In the genomic region with DNA sequence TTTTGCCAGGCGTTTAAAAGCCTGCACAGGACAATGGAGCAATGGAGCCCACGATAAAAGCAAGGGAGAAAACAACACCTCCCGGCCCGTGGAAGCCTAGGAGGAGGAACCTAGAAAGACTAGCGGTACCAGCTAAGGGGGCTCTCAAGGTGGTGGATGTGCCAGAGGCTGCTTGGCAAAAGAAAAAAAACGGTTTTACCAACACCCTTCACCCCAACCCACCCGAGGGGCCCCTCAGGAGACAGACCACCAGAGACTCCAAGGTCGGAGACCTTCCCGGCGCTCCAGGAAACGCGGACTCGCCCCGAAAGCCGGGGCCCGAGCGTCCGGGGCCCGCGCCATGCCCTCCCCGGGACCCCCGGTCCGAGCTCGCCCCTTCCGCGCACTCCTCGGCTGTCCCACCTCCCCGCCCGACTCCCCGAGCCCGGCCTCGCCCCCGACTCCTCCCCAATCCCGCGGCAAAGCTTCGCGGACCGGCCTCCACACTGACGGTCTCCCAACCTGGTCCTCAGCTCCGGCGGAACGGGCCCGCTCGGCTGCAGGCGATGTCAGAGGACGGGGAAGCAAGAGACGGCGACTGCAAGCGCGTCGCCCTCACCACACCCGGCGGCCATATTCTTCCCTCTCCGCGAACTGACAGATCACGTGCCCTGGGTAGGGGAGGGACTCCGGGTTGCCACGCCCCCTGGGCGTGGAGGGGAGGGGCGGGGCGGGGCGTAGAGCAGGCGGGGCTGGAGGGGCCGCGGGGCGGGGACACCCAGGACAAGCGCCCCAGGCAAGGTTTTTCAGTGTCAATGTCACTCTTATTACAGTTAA, we compare ENCODE assay signal across 8 cellular contexts.
DNase-seq lines count a peak whose midpoint lies in the region; TF ChIP-seq lines count a peak whose summit lies in the region.

A gene (minus strand): TSS at position 635 of the 816 bp plus-strand sequence. CDS start 10,520 bp downstream, outside the sequence.

- H3K36me3 Mint-ChIP-seq in activated naive CD4-positive, alpha-beta T cell treated with anti-CD3 and anti-CD28 coated beads, Interleukin-2, amount 10 ng/mL, durations not matched to agents 7 days and 5 days, result peaks cover 10% of the 10 kb centered on the region

- peak within 1 kb of the TSS; percentile 84 for H2AFZ ChIP-seq in MM.1S (ENCODE audit: low read length)

- H3K4me3 ChIP-seq in HAP-1, result peak within 1 kb of the TSS; percentile 81
- peak within 1 kb of the TSS; percentile 92 for H3K4me3 ChIP-seq in MM.1S (ENCODE audit: low read length)
- H3K4me3 ChIP-seq in SK-N-MC, result peak within 1 kb of the TSS; percentile 87

- no peaks in the 10 kb centered on the region for H3K9me2 ChIP-seq in MM.1S (replicated peaks; ENCODE audit: insufficient read depth, low read length)

- CTCF ChIA-PET in activated naive CD4-positive, alpha-beta T cell treated with anti-CD3 and anti-CD28 coated beads, Interleukin-2, amount 10 ng/mL, durations not matched to agents 7 days and 5 days (lab: Charles Lee), result no interaction called here

- no peaks in the 10 kb centered on the region for H4K20me1 ChIP-seq in MM.1S (ENCODE audit: insufficient read depth, low read length)

- H3K79me2 ChIP-seq in MM.1S (ENCODE audit: low read length), result peaks cover 50% of the 10 kb centered on the region

- H3K9me3 ChIP-seq in HAP-1, result no peaks in the 10 kb centered on the region
- H3K9me3 ChIP-seq in MM.1S (replicated peaks; ENCODE audit: insufficient read depth, low read length), result no peaks in the 10 kb centered on the region
- H3K9me3 ChIP-seq in SK-N-MC (ENCODE audit: low read depth, low read length), result no peaks in the 10 kb centered on the region

- TF ChIP-seq CTCF in MM.1S (IDR thresholded peaks at IDR 0.05; ENCODE audit: low read length), result no peak

- H3K4me2 ChIP-seq in MM.1S (ENCODE audit: low read depth, low read length), result peak within 1 kb of the TSS; percentile 49

- no peaks in the 10 kb centered on the region for H3K27me3 Mint-ChIP-seq in activated naive CD4-positive, alpha-beta T cell treated with anti-CD3 and anti-CD28 coated beads, Interleukin-2, amount 10 ng/mL, durations not matched to agents 7 days and 5 days

- H3K27ac Mint-ChIP-seq in activated naive CD4-positive, alpha-beta T cell treated with anti-CD3 and anti-CD28 coated beads, Interleukin-2, amount 10 ng/mL, durations not matched to agents 7 days and 5 days, result peak within 1 kb of the TSS; percentile 95

- peaks cover 29% of the 10 kb centered on the region for H3K4me1 Mint-ChIP-seq in activated naive CD4-positive, alpha-beta T cell treated with anti-CD3 and anti-CD28 coated beads, Interleukin-2, amount 10 ng/mL, durations not matched to agents 7 days and 5 days

- H3K27me3 ChIP-seq in HAP-1 (ENCODE audit: low read depth) (no peaks in the 10 kb centered on the region), MM.1S (replicated peaks; ENCODE audit: insufficient read depth, low read length) (no peaks in the 10 kb centered on the region)

- H3K36me3 ChIP-seq in HAP-1 (replicated peaks), result no peaks in the 10 kb centered on the region
- H3K36me3 ChIP-seq in MM.1S (replicated peaks; ENCODE audit: insufficient read depth, low read length), result no peaks in the 10 kb centered on the region
- no peaks in the 10 kb centered on the region for H3K36me3 ChIP-seq in SK-N-MC (ENCODE audit: insufficient read depth, low read length)

- H3K27ac ChIP-seq in MM.1S (ENCODE audit: low read length), result peak within 1 kb of the TSS; percentile 7; the same call in 1 of the 2 replicates
- H3K27ac ChIP-seq in SK-N-MC, result no peak within 1 kb of the TSS

- H3K9ac ChIP-seq in MM.1S (ENCODE audit: low read length) (peak within 1 kb of the TSS; percentile 81), SK-N-MC (ENCODE audit: insufficient read length) (peak within 1 kb of the TSS; percentile 87)

- no peaks in the 10 kb centered on the region for H3K9me3 Mint-ChIP-seq in activated naive CD4-positive, alpha-beta T cell treated with anti-CD3 and anti-CD28 coated beads, Interleukin-2, amount 10 ng/mL, durations not matched to agents 7 days and 5 days

- no peaks in the 10 kb centered on the region for H3F3A ChIP-seq in MM.1S (ENCODE audit: insufficient read depth, low read length)

- DNase-seq in GF-D8 (lab: John Stamatoyannopoulos, UW) (peak; percentile 33), HAP-1 (ENCODE audit: low spot score in 2 of 2) (peak in 1 of 2 experiments; percentile 92), MM.1S (peak; percentile 82), SK-N-MC (ENCODE audit: low read depth, low spot score) (no peak), germinal center (ENCODE audit: low spot score) (peak; percentile 99), nucleus accumbens (lab: John Stamatoyannopoulos, UW) (peak in 55 of 56 donors; percentile 38 to 93 (median 84)), superior temporal gyrus (ENCODE audit: extremely low spot score) (peak; percentile 88)
- peak; percentile 88 for DNase-seq in activated naive CD4-positive, alpha-beta T cell treated with anti-CD3 and anti-CD28 coated beads, Interleukin-2, amount 10 ng/mL, durations not matched to agents 7 days and 5 days

- peak within 1 kb of the TSS; percentile 99 for H3K4me3 Mint-ChIP-seq in activated naive CD4-positive, alpha-beta T cell treated with anti-CD3 and anti-CD28 coated beads, Interleukin-2, amount 10 ng/mL, durations not matched to agents 7 days and 5 days

- H3K4me1 ChIP-seq in HAP-1 (peaks cover 11% of the 10 kb centered on the region), MM.1S (ENCODE audit: low read length) (0 out of 2 replicates have a peak, but pooled peaks cover 3% of the 10 kb centered on the region)

- in situ Hi-C loops in HAP-1 (cut with MboI; ENCODE audit: low sequenced_read_pairs), result no loop called here
